In genomic region chr11:119363874-119364590, GRCh38 we compare ENCODE assay signal across 8 cellular contexts. TPM values are rescaled to one million over a fixed set of nuclear protein-coding genes. Genes with fewer than 3 reads are reported as not detected.
A peak's percentile ranks its signal among the peaks of the same experiment; 100 is the strongest.
DNase-seq lines count a peak whose midpoint lies in the region; ATAC-seq and TF ChIP-seq lines count a peak whose summit lies in the region.

No MANE protein-coding gene starts in this region.

- H3K4me3 Mint-ChIP-seq in CD4-positive, alpha-beta T cell: peak overlapping the region; percentile 87

- H3K36me3 Mint-ChIP-seq in CD4-positive, alpha-beta T cell (ENCODE audit: low read depth): no peaks in the 10 kb centered on the region

- CTCF ChIA-PET in CD4-positive, alpha-beta T cell (lab: Charles Lee): interaction anchor here (0.8 to 1.7 kb wide), 4 partner anchors 8 to 26 kb away, joined by 3 to 9 read pairs (median 5); partner anchors contain the start of gene USP2

- peak; percentile 89 for ATAC-seq in CD4-positive, alpha-beta T cell (ENCODE audit: poor library complexity)
- ATAC-seq in HG03280 (IDR thresholded peaks at IDR 0.05; ENCODE audit: unreplicated experiment): peak; percentile 52
- no peak for ATAC-seq in GM18858 (IDR thresholded peaks at IDR 0.05; ENCODE audit: unreplicated experiment)

- H3K27me3 ChIP-seq in CD4-positive, alpha-beta T cell (ENCODE audit: control insufficient read depth, insufficient read depth, low read length): peaks cover 63% of the 10 kb centered on the region
- no peaks in the 10 kb centered on the region for H3K27me3 ChIP-seq in WERI-Rb-1 (ENCODE audit: insufficient read depth, low read depth, severe bottlenecking)

- TF ChIP-seq CTCF in CD4-positive, alpha-beta T cell (IDR thresholded peaks at IDR 0.05): no peak
- no peak for TF ChIP-seq CTCF in WERI-Rb-1 (IDR thresholded peaks at IDR 0.05; ENCODE audit: low read depth, low read length)

- no peaks in the 10 kb centered on the region for H3K9me3 Mint-ChIP-seq in CD4-positive, alpha-beta T cell

- H3K9me3 ChIP-seq in CD4-positive, alpha-beta T cell (ENCODE audit: control insufficient read depth, low read length): no peaks in the 10 kb centered on the region
- no peaks in the 10 kb centered on the region for H3K9me3 ChIP-seq in WERI-Rb-1 (ENCODE audit: severe bottlenecking)

- no peak overlapping the region for H3K27ac ChIP-seq in CD4-positive, alpha-beta T cell (ENCODE audit: low read depth, low read length)
- H3K27ac ChIP-seq in WERI-Rb-1 (peak overlapping the region; percentile 56), caudate nucleus (ENCODE audit: low read depth, low read length) (peak overlapping the region; percentile 96)

- peaks cover 65% of the 10 kb centered on the region for H3K27me3 Mint-ChIP-seq in CD4-positive, alpha-beta T cell

- no peak overlapping the region for H3K27ac Mint-ChIP-seq in CD4-positive, alpha-beta T cell

- peak in 7 of 10 experiments; percentile 23 to 64 (median 38) for DNase-seq in CD4-positive, alpha-beta T cell
- peak; percentile 59 for DNase-seq in WERI-Rb-1
- peak in 44 of 61 donors; percentile 31 to 82 (median 58) for DNase-seq in caudate nucleus (lab: John Stamatoyannopoulos, UW)
- peak; percentile 19 for DNase-seq in kidney glomerular epithelial cell (lab: John Stamatoyannopoulos, UW)
- DNase-seq in stimulated activated CD4-positive, alpha-beta T cell treated with anti-CD3 and anti-CD28 coated beads, Interleukin-1b, Interleukin-23, amount 100 ng/mL, for 4 hours (ENCODE audit: low read depth in 2 of 2): peak; percentile 49 to 55
- DNase-seq in NCI-H226: no peak

- H3K36me3 ChIP-seq in WERI-Rb-1: peaks cover 10% of the 10 kb centered on the region

- H3K4me1 Mint-ChIP-seq in CD4-positive, alpha-beta T cell (ENCODE audit: low read depth): peaks cover 14% of the 10 kb centered on the region

- peak overlapping the region; percentile 54 for H3K4me3 ChIP-seq in WERI-Rb-1 (ENCODE audit: low read depth, low read length)

- POLR2A ChIA-PET in CD4-positive, alpha-beta T cell (lab: Charles Lee): no interaction called here

- intact Hi-C loops in CD4-positive, alpha-beta T cell (cut with DNase I, micrococcal nuclease): no loop called here

RNA-seq across cellular contexts. Expression of gene USP2, which starts 17.5 kb away (rescaled TPM):
- 1 to 10 TPM; 2.0 to 2.6 TPM for total RNA-seq in CD4-positive, alpha-beta T cell

RNA-seq across cellular contexts. Expression of gene MFRP, which starts 17.5 kb away (rescaled TPM):
- not detected for total RNA-seq in CD4-positive, alpha-beta T cell

RNA-seq across cellular contexts. Expression of gene C1QTNF5, which starts 23.3 kb away (rescaled TPM):
- not detected for total RNA-seq in CD4-positive, alpha-beta T cell

RNA-seq across cellular contexts. Expression of gene RNF26, which starts 29.7 kb away (rescaled TPM):
- 10 to 100 TPM; 18.3 to 20.5 TPM for total RNA-seq in CD4-positive, alpha-beta T cell

RNA-seq across cellular contexts. Expression of gene MCAM, which starts 47.1 kb away (rescaled TPM):
- 10 to 100 TPM; 16.0 to 16.5 TPM for total RNA-seq in CD4-positive, alpha-beta T cell
